16 cellular contexts compared by ENCODE assay signal in the genomic region with DNA sequence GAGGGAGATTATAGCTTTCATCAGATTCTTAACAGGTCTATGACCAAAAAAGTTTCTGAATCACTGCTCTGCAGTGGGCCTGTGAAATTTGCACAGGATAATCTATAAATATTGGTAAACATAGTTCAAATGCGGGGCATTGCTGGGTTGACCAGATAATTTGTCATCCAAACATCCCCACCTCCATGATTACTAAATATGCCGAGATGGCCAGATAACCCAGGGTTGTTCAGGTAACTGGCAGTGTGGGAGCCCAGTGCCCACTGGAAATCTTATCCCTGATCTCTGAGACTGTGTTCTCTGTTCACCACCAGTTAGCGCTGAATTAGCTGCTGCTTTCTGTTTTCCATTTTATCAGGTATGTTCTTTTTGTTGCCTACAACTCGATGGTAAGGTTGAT. TPM values are rescaled to one million over a fixed set of nuclear protein-coding genes. Genes with fewer than 3 reads are reported as not detected.
DNase-seq lines count a peak whose midpoint lies in the region; ATAC-seq and TF ChIP-seq lines count a peak whose summit lies in the region.
"Had no signal": no experiment of that assay in that cellular context is flagged by ENCODE, and none has a peak within 500 bp of the region (broad histone marks: within the 10 kb centered on the region; RNA-seq: fewer than 3 reads in every experiment).

No MANE protein-coding gene starts in this region.

- H3K4me3 ChIP-seq in AG04450 (ENCODE audit: low read depth, low read length) (no peak overlapping the region), Panc1 (ENCODE audit: low read depth in 2 of 2, low read length in 2 of 2) (peak overlapping the region; percentile 5 to 12; a peak in 2 of 4 replicates), esophagus squamous epithelium (no peak overlapping the region), osteoblast (ENCODE audit: insufficient read depth, low read length) (no peak overlapping the region)
- H3K4me3 ChIP-seq: dorsolateral prefrontal cortex, HAP-1, MG63, psoas muscle had no signal

- H3K4me2 ChIP-seq in osteoblast (ENCODE audit: insufficient read depth, low read length), result peak overlapping the region; percentile 77

- peaks cover 45% of the 10 kb centered on the region for H3K79me2 ChIP-seq in osteoblast (ENCODE audit: insufficient read depth, low read length)

- intact Hi-C loops in Panc1 (cut with micrococcal nuclease; ENCODE audit: unreplicated experiment), result no loop called here
- intact Hi-C loops in esophagus squamous epithelium (cut with DNase I), result no loop called here

- POLR2A ChIA-PET in AG04450 (lab: Yijun Ruan, JAX), result interaction anchor here (1.0 to 1.5 kb wide), 3 partner anchors 22 to 44 kb away, joined by 4 to 21 read pairs (median 10); partner anchors contain the start of genes CUL7 and PTK7
- POLR2A ChIA-PET in Panc1 (lab: Charles Lee), result interaction anchor here (0.7 to 1.4 kb wide), 2 partner anchors 44 to 127 kb away, joined by 3 to 6 read pairs; partner anchors contain the start of gene CUL7

- DNase-seq in AG04450 (ENCODE audit: low read depth, low spot score), result no peak
- no peak for DNase-seq in Panc1 (ENCODE audit: low read depth, low spot score)
- no peak for DNase-seq in esophagus squamous epithelium (lab: John Stamatoyannopoulos, UW)
- DNase-seq in osteoblast (ENCODE audit: insufficient read length, low spot score, missing footprints), result no peak
- no peak for DNase-seq in NCI-H82 treated with DMSO at 0.1 percent for 48 hours (lab: John Stamatoyannopoulos, UW; ENCODE audit: unreplicated experiment)
- DNase-seq: activated CD4-positive, alpha-beta T cell treated with anti-CD3 and anti-CD28 coated beads, Interleukin-2, amount 10 ng/mL, durations not matched to agents 7 days and 5 days; activated naive CD4-positive, alpha-beta T cell treated with Interleukin-2 at 50 U/mL for 16 hours; dorsolateral prefrontal cortex; NCI-H187; psoas muscle; stimulated activated naive CD4-positive, alpha-beta T cell had no signal

- H3K9me3 ChIP-seq in AG04450 (ENCODE audit: control insufficient read depth, insufficient read depth, low read length) (no peaks in the 10 kb centered on the region), Panc1 (ENCODE audit: control insufficient read depth, insufficient read depth, low read depth, low read length) (no peaks in the 10 kb centered on the region), esophagus squamous epithelium (no peaks in the 10 kb centered on the region), osteoblast (ENCODE audit: low read depth, low read length) (no peaks in the 10 kb centered on the region)
- H3K9me3 ChIP-seq: HAP-1, MG63, psoas muscle had no signal

- peak overlapping the region; percentile 22 for H3K27ac ChIP-seq in AG04450 (ENCODE audit: low read depth, low read length)
- H3K27ac ChIP-seq in Panc1 (ENCODE audit: low read length), result peak overlapping the region; percentile 97
- peak overlapping the region; percentile 80 to 89 (median 83) for H3K27ac ChIP-seq in esophagus squamous epithelium
- peak overlapping the region; percentile 81 for H3K27ac ChIP-seq in osteoblast (ENCODE audit: low read depth, low read length)
- H3K27ac ChIP-seq: psoas muscle had no signal

- H2AFZ ChIP-seq in osteoblast (ENCODE audit: low read length), result no peak overlapping the region

- no peaks in the 10 kb centered on the region for H3K36me3 ChIP-seq in Panc1 (ENCODE audit: control insufficient read depth, insufficient read depth, low read length)
- H3K36me3 ChIP-seq in esophagus squamous epithelium, result no peaks in the 10 kb centered on the region
- H3K36me3 ChIP-seq in osteoblast (ENCODE audit: insufficient read depth, low read length), result no peaks in the 10 kb centered on the region
- H3K36me3 ChIP-seq: HAP-1, MG63 had no signal

- BruUV-seq in Panc1 (replicated peaks; lab: Mats Ljungman, UMichigan), result no TSS peak

- ATAC-seq in Panc1 (no peak), GM21825 (IDR thresholded peaks at IDR 0.05; ENCODE audit: unreplicated experiment) (no peak), HG03139 (IDR thresholded peaks at IDR 0.05; ENCODE audit: unreplicated experiment) (no peak), GM21526 (IDR thresholded peaks at IDR 0.05; ENCODE audit: low FRiP score, unreplicated experiment) (no peak)
- ATAC-seq: psoas muscle had no signal

- in situ Hi-C loops in Panc1 (cut with HindIII; ENCODE audit: low pct_unique_long_range_greater_than_20kb, low sequenced_read_pairs), result no loop called here

- H4K20me1 ChIP-seq in osteoblast (ENCODE audit: insufficient read depth, low read length), result peaks cover 15% of the 10 kb centered on the region

- no peak for TF ChIP-seq POLR2A in esophagus squamous epithelium (IDR thresholded peaks at IDR 0.05)

- H3K4me1 ChIP-seq in Panc1 (ENCODE audit: control insufficient read depth, insufficient read depth, low read length), result peaks cover 58% of the 10 kb centered on the region
- H3K4me1 ChIP-seq in esophagus squamous epithelium, result peaks cover 16 to 73% (median 41%) of the 10 kb centered on the region in 3 donors
- peaks cover 39% of the 10 kb centered on the region for H3K4me1 ChIP-seq in osteoblast (ENCODE audit: insufficient read depth, low read length)

- CTCF ChIA-PET in AG04450 (lab: Charles Lee), result interaction anchor here (0.9 to 2.0 kb wide), 3 partner anchors 10 to 47 kb away, joined by 3 to 7 read pairs (median 5); no protein-coding TSS in a partner anchor
- CTCF ChIA-PET in Panc1 (lab: Charles Lee), result interaction anchor here (0.7 to 1.0 kb wide), 2 partner anchors 46 to 1227 kb away, joined by 3 to 5 read pairs; no protein-coding TSS in a partner anchor

- no peaks in the 10 kb centered on the region for H3K27me3 ChIP-seq in AG04450 (ENCODE audit: control insufficient read depth, insufficient read depth, low read length)
- no peaks in the 10 kb centered on the region for H3K27me3 ChIP-seq in Panc1 (ENCODE audit: control insufficient read depth, insufficient read depth, low read length)
- H3K27me3 ChIP-seq in esophagus squamous epithelium, result no peaks in the 10 kb centered on the region
- H3K27me3 ChIP-seq in osteoblast (ENCODE audit: insufficient read depth, low read length), result no peaks in the 10 kb centered on the region
- H3K27me3 ChIP-seq: dorsolateral prefrontal cortex, MG63 had no signal

- TF ChIP-seq CTCF in AG04450 (IDR thresholded peaks at IDR 0.05; ENCODE audit: low read depth, low read length), result no peak
- TF ChIP-seq CTCF in Panc1 (IDR thresholded peaks at IDR 0.05), result no peak
- TF ChIP-seq CTCF in esophagus squamous epithelium (IDR thresholded peaks at IDR 0.05), result no peak
- no peak for TF ChIP-seq CTCF in osteoblast (IDR thresholded peaks at IDR 0.05; ENCODE audit: extremely low read depth, low read depth, low read length)

- 74 to 76% methylated on average over 4 of the region's 4 CpGs for WGBS in esophagus squamous epithelium, 2 donors

RNA-seq across cellular contexts. Expression of gene PTK7, which starts 21.4 kb away (rescaled TPM):
- polyA plus RNA-seq in AG04450 (2011; rRNA removed), result 146 and 179 TPM in 2 replicates
- 230 and 312 TPM in 2 replicates for polyA minus RNA-seq in AG04450 (2011; rRNA and poly(A)+ RNA removed)
- total RNA-seq in Panc1 (2021; ENCODE audit: unreplicated experiment) (240 TPM), esophagus squamous epithelium (10 to 100 TPM; 30.6 to 44.1 (median 36.7) TPM), osteoblast (183 and 190 TPM in 2 replicates)
- 281 TPM for polyA plus RNA-seq in Panc1 (2012; ENCODE audit: insufficient read length)

RNA-seq across cellular contexts. Expression of gene KLC4, which starts 38.1 kb away (rescaled TPM):
- 9.1 and 10.2 TPM in 2 replicates for polyA plus RNA-seq in AG04450 (2011; rRNA removed)
- polyA minus RNA-seq in AG04450 (2011; rRNA and poly(A)+ RNA removed), result 10.4 and 14.7 TPM in 2 replicates
- total RNA-seq in Panc1 (2021; ENCODE audit: unreplicated experiment), result 22.6 TPM
- polyA plus RNA-seq in Panc1 (2012; ENCODE audit: insufficient read length), result 21.8 TPM
- 10 to 100 TPM in 2 of 4 donors, 1 to 10 TPM in 2; 4.5 to 15.8 (median 9.4) TPM for total RNA-seq in esophagus squamous epithelium
- 17.7 and 20.3 TPM in 2 replicates for total RNA-seq in osteoblast

RNA-seq across cellular contexts. Expression of gene MRPL2, which starts 38.3 kb away (rescaled TPM):
- polyA plus RNA-seq in AG04450 (2011; rRNA removed), result 19.3 and 19.4 TPM in 2 replicates
- 19.3 and 23.8 TPM in 2 replicates for polyA minus RNA-seq in AG04450 (2011; rRNA and poly(A)+ RNA removed)
- 65.6 TPM for total RNA-seq in Panc1 (2021; ENCODE audit: unreplicated experiment)
- polyA plus RNA-seq in Panc1 (2012; ENCODE audit: insufficient read length), result 99.3 TPM
- 10 to 100 TPM; 23.3 to 29.1 (median 24.5) TPM for total RNA-seq in esophagus squamous epithelium
- total RNA-seq in osteoblast, result 16.2 and 20.6 TPM in 2 replicates

RNA-seq across cellular contexts. Expression of gene CUL7, which starts 43.9 kb away (rescaled TPM):
- polyA plus RNA-seq in AG04450 (2011; rRNA removed), result 37.5 and 44.8 TPM in 2 replicates
- 71.2 and 104 TPM in 2 replicates for polyA minus RNA-seq in AG04450 (2011; rRNA and poly(A)+ RNA removed)
- total RNA-seq in Panc1 (2021; ENCODE audit: unreplicated experiment) (32.1 TPM), esophagus squamous epithelium (10 to 100 TPM in 1 of 4 donors, 1 to 10 TPM in 3; 6.5 to 10.8 (median 8.0) TPM), osteoblast (46.9 and 48.5 TPM in 2 replicates)
- 30.5 TPM for polyA plus RNA-seq in Panc1 (2012; ENCODE audit: insufficient read length)

Comparison
In these comparisons a context has a peak if more than half of its experiments do, and no peak if none do; other contexts are left out.
1. H3K27ac ChIP-seq: peak in every context shown above with its lines; median percentile 97 in Panc1; 83 in esophagus squamous epithelium; 81 in osteoblast; 22 in AG04450.
2. H3K4me3 ChIP-seq: peak in Panc1 (2 of 2); none in AG04450 (single experiment), esophagus squamous epithelium (0 of 4) and osteoblast (single experiment).